8 cellular contexts compared by ENCODE assay signal in the genomic region with DNA sequence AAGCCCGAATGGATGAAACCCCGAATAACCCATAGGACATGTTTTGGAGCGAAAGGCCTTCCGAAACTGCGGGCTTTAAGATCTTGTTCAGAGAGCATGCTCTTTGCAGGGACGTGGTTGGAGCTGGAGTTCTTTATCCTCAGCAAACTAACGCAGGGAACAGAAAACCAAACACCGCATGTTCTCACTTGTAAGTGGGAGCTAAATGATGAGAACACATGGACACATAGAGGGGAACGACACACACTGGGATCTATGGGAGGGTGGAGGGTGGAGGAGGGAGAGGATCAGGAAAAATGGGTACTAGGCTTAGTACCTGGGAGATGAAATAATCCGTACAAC.
DNase-seq lines count a peak whose midpoint lies in the region; ATAC-seq and TF ChIP-seq lines count a peak whose summit lies in the region.

No MANE protein-coding gene starts in this region.

- no peaks in the 10 kb centered on the region for H3K27me3 ChIP-seq in esophagus muscularis mucosa
- H3K27me3 ChIP-seq in neuron (ENCODE audit: insufficient read depth, low read length): no peaks in the 10 kb centered on the region

- TF ChIP-seq CTCF in RWPE1 (conservative IDR thresholded peaks at IDR 0.05; ENCODE audit: low read depth) (no peak), esophagus muscularis mucosa (IDR thresholded peaks at IDR 0.05) (no peak)

- WGBS in esophagus muscularis mucosa: 2% methylated on average over 10 of the region's 10 CpGs

- intact Hi-C loops in esophagus muscularis mucosa (cut with DNase I): no loop called here

- H3K4me1 ChIP-seq in esophagus muscularis mucosa (peaks cover 3 to 22% (median 14%) of the 10 kb centered on the region in 4 donors), neuron (ENCODE audit: insufficient read depth, low read length) (peaks cover 9% of the 10 kb centered on the region)

- CTCF ChIA-PET in activated naive CD4-positive, alpha-beta T cell treated with anti-CD3 and anti-CD28 coated beads, Interleukin-2, amount 10 ng/mL, durations not matched to agents 7 days and 5 days (lab: Charles Lee): no interaction called here
- CTCF ChIA-PET in RWPE1 (lab: Yijun Ruan, JAX): interaction anchor here (0.6 kb wide), 1 partner anchor 9 kb away, joined by 3 read pairs; no protein-coding TSS in a partner anchor

- H3K9me3 ChIP-seq in esophagus muscularis mucosa (no peaks in the 10 kb centered on the region), neuron (ENCODE audit: low read length) (no peaks in the 10 kb centered on the region)

- POLR2A ChIA-PET in RWPE1 (lab: Yijun Ruan, JAX; ENCODE audit: low non-redundant PET): no interaction called here

- no peaks in the 10 kb centered on the region for H3K9me3 Mint-ChIP-seq in activated naive CD4-positive, alpha-beta T cell treated with anti-CD3 and anti-CD28 coated beads, Interleukin-2, amount 10 ng/mL, durations not matched to agents 7 days and 5 days

- no peak for TF ChIP-seq POLR2A in esophagus muscularis mucosa (IDR thresholded peaks at IDR 0.05; ENCODE audit: low read depth)

- H2AFZ ChIP-seq in neuron (ENCODE audit: low read depth, low read length): peak overlapping the region; percentile 98

- no peak for DNase-seq in activated naive CD4-positive, alpha-beta T cell treated with anti-CD3 and anti-CD28 coated beads, Interleukin-2, amount 10 ng/mL, durations not matched to agents 7 days and 5 days
- no peak for DNase-seq in activated naive CD4-positive, alpha-beta T cell (lab: John Stamatoyannopoulos, UW)
- DNase-seq in RWPE1 (ENCODE audit: low spot score) (no peak), esophagus muscularis mucosa (ENCODE audit: extremely low spot score) (no peak), D341Med (ENCODE audit: low spot score) (no peak)
- no peak for DNase-seq in stimulated activated CD8-positive, alpha-beta memory T cell treated with anti-CD3 and anti-CD28 coated beads, Interleukin-4, amount 100 ng/mL, for 48 hours

- H3K36me3 ChIP-seq in esophagus muscularis mucosa: no peaks in the 10 kb centered on the region
- H3K36me3 ChIP-seq in neuron (ENCODE audit: insufficient read depth, low read length): no peaks in the 10 kb centered on the region

- H3K4me3 ChIP-seq in esophagus muscularis mucosa: peak overlapping the region; percentile 73 to 90 (median 82)
- H3K4me3 ChIP-seq in neuron (ENCODE audit: low read length): peak overlapping the region; percentile 92

- peak overlapping the region; percentile 77 for H3K4me3 Mint-ChIP-seq in activated naive CD4-positive, alpha-beta T cell treated with anti-CD3 and anti-CD28 coated beads, Interleukin-2, amount 10 ng/mL, durations not matched to agents 7 days and 5 days

- TF ChIP-seq EP300 in esophagus muscularis mucosa (IDR thresholded peaks at IDR 0.05): no peak

- H3K27me3 Mint-ChIP-seq in activated naive CD4-positive, alpha-beta T cell treated with anti-CD3 and anti-CD28 coated beads, Interleukin-2, amount 10 ng/mL, durations not matched to agents 7 days and 5 days: peaks cover 19% of the 10 kb centered on the region

- ATAC-seq in GM19452 (IDR thresholded peaks at IDR 0.05; ENCODE audit: unreplicated experiment): no peak

- H3K27ac ChIP-seq in RWPE1 (peak overlapping the region; percentile 91), esophagus muscularis mucosa (replicated peaks in 1 of 4) (peak overlapping the region; percentile 90 to 96 (median 92))

- H3K4me1 Mint-ChIP-seq in activated naive CD4-positive, alpha-beta T cell treated with anti-CD3 and anti-CD28 coated beads, Interleukin-2, amount 10 ng/mL, durations not matched to agents 7 days and 5 days: peaks cover 23% of the 10 kb centered on the region

- H3K27ac Mint-ChIP-seq in activated naive CD4-positive, alpha-beta T cell treated with anti-CD3 and anti-CD28 coated beads, Interleukin-2, amount 10 ng/mL, durations not matched to agents 7 days and 5 days: peak overlapping the region; percentile 95

- peaks cover 3% of the 10 kb centered on the region for H3K36me3 Mint-ChIP-seq in activated naive CD4-positive, alpha-beta T cell treated with anti-CD3 and anti-CD28 coated beads, Interleukin-2, amount 10 ng/mL, durations not matched to agents 7 days and 5 days
